22 cellular contexts compared by ENCODE assay signal in genomic region chr11:16841481-16841880, GRCh38.
DNase-seq lines count a peak whose midpoint lies in the region; ATAC-seq, FAIRE-seq and TF ChIP-seq lines count a peak whose summit lies in the region.
"Had no signal": no experiment of that assay in that cellular context is flagged by ENCODE, and none has a peak within 500 bp of the region (broad histone marks: within the 10 kb centered on the region; RNA-seq: fewer than 3 reads in every experiment).

No MANE protein-coding gene starts in this region.

- in situ Hi-C loops in HepG2 (cut with HindIII; ENCODE audit: extremely low pct_ligation_motif_present, low pct_unique_long_range_greater_than_20kb) = no loop called here

- no peak overlapping the region for H3K4ac ChIP-seq in neuronal stem cell (ENCODE audit: low read length)

- H4K91ac ChIP-seq in neuronal stem cell (ENCODE audit: low read depth, low read length, poor library complexity) = no peak overlapping the region

- no TSS peak for BruUV-seq in HepG2 (replicated peaks; lab: Mats Ljungman, UMichigan)

- no peak overlapping the region for H2BK12ac ChIP-seq in neuronal stem cell (ENCODE audit: low read length)

- H3K27me3 ChIP-seq in neuronal stem cell (ENCODE audit: control insufficient read depth in 3 of 3, insufficient read depth in 3 of 3, low read depth in 1 of 3, low read length in 3 of 3) (no peaks in the 10 kb centered on the region), HepG2 (ENCODE audit: control insufficient read depth in 1 of 2, insufficient read depth in 2 of 2, low read length in 2 of 2) (no peaks in the 10 kb centered on the region), GM23338 (ENCODE audit: insufficient read depth) (no peaks in the 10 kb centered on the region)

- TF ChIP-seq CTCF in HepG2 (CRISPR knock-in tag; IDR thresholded peaks at IDR 0.05) (no peak), GM23338 (conservative IDR thresholded peaks at IDR 0.05; ENCODE audit: low read depth in 2 of 2) (no peak)

- DNase-seq in neuronal stem cell (ENCODE audit: low spot score) = no peak
- no peak for DNase-seq in NCI-H1417 treated with DMSO at 0.1 percent for 48 hours (lab: John Stamatoyannopoulos, UW)
- no peak for DNase-seq in HepG2 (ENCODE audit: low spot score)
- DNase-seq in GM23338 (ENCODE audit: low spot score) = no peak
- DNase-seq: GDM1, IMR-90, Karpas-422, MM.1S, NCI-H1105 treated with DMSO at 0.1 percent for 48 hours, NCI-H187, NCI-H226, SK-N-SH, T-cell had no signal

- H3K4me1 Mint-ChIP-seq in GM23338 = no peaks in the 10 kb centered on the region; the same call in 2 of the 3 replicates
- H3K4me1 Mint-ChIP-seq: T-cell had no signal

- H3K4me2 ChIP-seq in neuronal stem cell (ENCODE audit: insufficient read depth, low read length, poor library complexity, severe bottlenecking) (no peak overlapping the region), HepG2 (ENCODE audit: low read depth, low read length) (no peak overlapping the region), GM23338 (no peak overlapping the region)
- H3K4me2 ChIP-seq: A549, SK-N-SH had no signal

- no peak overlapping the region for H3K27ac Mint-ChIP-seq in GM23338
- H3K27ac Mint-ChIP-seq: T-cell had no signal

- CTCF ChIA-PET in HepG2 (lab: Yijun Ruan, JAX; ENCODE audit: low intra/inter-chr PET ratio, low total read pairs) = no interaction called here

- no peak overlapping the region for H2BK5ac ChIP-seq in neuronal stem cell (ENCODE audit: low read length)

- H3K36me3 ChIP-seq in neuronal stem cell (replicated peaks in 1 of 2; ENCODE audit: control insufficient read depth in 2 of 2, insufficient read depth in 2 of 2, low read length in 2 of 2) (peaks cover 8 to 57% of the 10 kb centered on the region in 2 donors), HepG2 (replicated peaks in 1 of 2; ENCODE audit: control insufficient read depth in 1 of 2, insufficient read depth in 2 of 2, low read length in 2 of 2) (peaks cover 18 to 63% of the 10 kb centered on the region in 2 experiments), GM23338 (ENCODE audit: insufficient read depth) (no peaks in the 10 kb centered on the region)

- H3K79me2 ChIP-seq in HepG2 (ENCODE audit: insufficient read depth, low read length) (no peaks in the 10 kb centered on the region), GM23338 (replicated peaks; ENCODE audit: insufficient read depth) (no peaks in the 10 kb centered on the region)

- H3F3A ChIP-seq in GM23338 (replicated peaks; ENCODE audit: low read depth) = no peaks in the 10 kb centered on the region

- H3K27me3 Mint-ChIP-seq in GM23338 (ENCODE audit: insufficient read depth, low read depth, poor library complexity) = no peaks in the 10 kb centered on the region
- H3K27me3 Mint-ChIP-seq: T-cell had no signal

- peaks cover 0 to 11% of the 10 kb centered on the region in 2 donors for H3K9me3 ChIP-seq in neuronal stem cell (replicated peaks in 1 of 2; ENCODE audit: control insufficient read depth in 2 of 2, insufficient read depth in 1 of 2, low read depth in 1 of 2, low read length in 2 of 2)
- no peaks in the 10 kb centered on the region for H3K9me3 ChIP-seq in HepG2 (ENCODE audit: low read length)
- H3K9me3 ChIP-seq: A549, HAP-1, SK-N-SH had no signal

- no peaks in the 10 kb centered on the region for H3K79me1 ChIP-seq in neuronal stem cell (ENCODE audit: low read depth, low read length)

- H3K9ac ChIP-seq in neuronal stem cell (ENCODE audit: low read depth, low read length, poor library complexity) (no peak overlapping the region), HepG2 (ENCODE audit: insufficient read depth, low read depth, low read length) (no peak overlapping the region)
- H3K9ac ChIP-seq: SK-N-SH had no signal

- WGBS in neuronal stem cell (ENCODE audit: extremely low coverage in 2 of 2, insufficient read length in 2 of 2, insufficient replicate concordance in 1 of 2), 2 donors = no CpG with 5 or more reads among the region's 9 CpGs
- WGBS in HepG2 (ENCODE audit: low lambda C conversion rate) = 100% methylated on average over 4 of the region's 9 CpGs

- H3K4me3 Mint-ChIP-seq in GM23338 = no peak overlapping the region
- H3K4me3 Mint-ChIP-seq: T-cell had no signal

- FAIRE-seq in HepG2 (lab: Jason Lieb, UNC) = no peak
- FAIRE-seq: A549, GM12878 had no signal

- no peak overlapping the region for H4K8ac ChIP-seq in neuronal stem cell (ENCODE audit: low read depth, low read length)

- H2BK15ac ChIP-seq in neuronal stem cell (ENCODE audit: low read length) = no peak overlapping the region

- peak; percentile 40 for ATAC-seq in GM18505 (IDR thresholded peaks at IDR 0.05; ENCODE audit: unreplicated experiment)
- peak; percentile 39 for ATAC-seq in HG02763 (IDR thresholded peaks at IDR 0.05; ENCODE audit: unreplicated experiment)
- ATAC-seq in HG03460 (IDR thresholded peaks at IDR 0.05; ENCODE audit: unreplicated experiment) = peak; percentile 33
- no peak for ATAC-seq in GM21786 (IDR thresholded peaks at IDR 0.05; ENCODE audit: unreplicated experiment)
- no peak for ATAC-seq in HepG2
- ATAC-seq in GM23338 = no peak
- ATAC-seq: A549, GM12878, Panc1, T-cell had no signal

- H3K23ac ChIP-seq in neuronal stem cell (ENCODE audit: low read depth, low read length, poor library complexity) = no peak overlapping the region

- TF ChIP-seq POLR2A in GM18505 (IDR thresholded peaks at IDR 0.05; ENCODE audit: borderline replicate concordance, extremely low read depth, insufficient read depth, insufficient read length) (no peak), HepG2 (IDR thresholded peaks at IDR 0.05; ENCODE audit: insufficient read depth in 1 of 2, low read depth in 2 of 2, low read length in 2 of 2) (no peak)

- no peak for TF ChIP-seq EP300 in HepG2 (IDR thresholded peaks at IDR 0.05; ENCODE audit: low read depth in 2 of 2, low read length in 2 of 2)
- TF ChIP-seq EP300 in HepG2 (CRISPR knock-in tag; IDR thresholded peaks at IDR 0.05; ENCODE audit: borderline replicate concordance) = no peak

- no peak overlapping the region for H2BK120ac ChIP-seq in neuronal stem cell (ENCODE audit: low read depth, low read length)

- no peak overlapping the region for H2AK5ac ChIP-seq in neuronal stem cell (ENCODE audit: low read depth, low read length)

- H3K36me3 Mint-ChIP-seq in GM23338 (ENCODE audit: low read depth) = peaks cover 10% of the 10 kb centered on the region; the same call in 2 of the 3 replicates

- H3K14ac ChIP-seq in neuronal stem cell (ENCODE audit: low read length) = no peak overlapping the region

- H3K18ac ChIP-seq in neuronal stem cell (ENCODE audit: low read length) = peak overlapping the region; percentile 15

- H3K4me3 ChIP-seq in neuronal stem cell (ENCODE audit: low read length in 2 of 2) (peak overlapping the region in 1 of 2 donors; percentile 36), HepG2 (replicated peaks in 1 of 3; ENCODE audit: insufficient read depth in 1 of 3, low read depth in 2 of 3, low read length in 3 of 3) (no peak overlapping the region), GM23338 (no peak overlapping the region)
- H3K4me3 ChIP-seq: A549, GM12878, HAP-1 had no signal

- no peaks in the 10 kb centered on the region for H3K9me3 Mint-ChIP-seq in GM23338
- H3K9me3 Mint-ChIP-seq: T-cell had no signal

- H3K27ac ChIP-seq in neuronal stem cell (replicated peaks; ENCODE audit: low read length) = no peak overlapping the region
- no peak overlapping the region for H3K27ac ChIP-seq in HepG2 (ENCODE audit: extremely low read length, insufficient read depth, low read length)
- H3K27ac ChIP-seq in GM23338 (ENCODE audit: low read depth) = no peak overlapping the region
- H3K27ac ChIP-seq: A549, C4-2B had no signal

- no peak for TF ChIP-seq RAD21 in HepG2 (CRISPR knock-in tag; IDR thresholded peaks at IDR 0.05)

- H3K4me1 ChIP-seq in neuronal stem cell (ENCODE audit: control insufficient read depth in 2 of 2, insufficient read depth in 1 of 2, low read depth in 1 of 2, low read length in 2 of 2) = no peaks in the 10 kb centered on the region
- H3K4me1 ChIP-seq in HepG2 (ENCODE audit: insufficient read depth, low read length) = no peaks in the 10 kb centered on the region
- no peaks in the 10 kb centered on the region for H3K4me1 ChIP-seq in GM23338 (ENCODE audit: insufficient read depth)
- H3K4me1 ChIP-seq: A549, HAP-1 had no signal

- POLR2A ChIA-PET in HepG2 (lab: Yijun Ruan, JAX) = no interaction called here

- intact Hi-C loops in HepG2 (cut with micrococcal nuclease; ENCODE audit: unreplicated experiment) = no loop called here

- H2AFZ ChIP-seq in neuronal stem cell (ENCODE audit: low read length) (no peak overlapping the region), HepG2 (ENCODE audit: low read length) (no peak overlapping the region), GM23338 (no peak overlapping the region)

- no peaks in the 10 kb centered on the region for H3K9me2 ChIP-seq in GM23338 (ENCODE audit: insufficient read depth)
- H3K9me2 ChIP-seq: SK-N-SH had no signal

- no peaks in the 10 kb centered on the region for H4K20me1 ChIP-seq in HepG2 (ENCODE audit: insufficient read depth, low read length)
- no peaks in the 10 kb centered on the region for H4K20me1 ChIP-seq in GM23338 (replicated peaks; ENCODE audit: insufficient read depth)

TF ChIP-seq in HepG2, 621 proteins besides CTCF, POLR2A, EP300 and RAD21:
- TF ChIP-seq ZFP36L1 (CRISPR knock-in tag; IDR thresholded peaks at IDR 0.05) = no peak
- TF ChIP-seq ZNF891 (CRISPR knock-in tag; IDR thresholded peaks at IDR 0.05) = no peak

TF ChIP-seq in GM23338, 12 proteins besides CTCF, POLR2A, EP300 and RAD21 (continues in another document):
- no peak for TF ChIP-seq EZH2 (IDR thresholded peaks at IDR 0.05; ENCODE audit: low read depth, unreplicated experiment)
- no peak for TF ChIP-seq ETS1 (IDR thresholded peaks at IDR 0.05)
- no peak for TF ChIP-seq NANOG (IDR thresholded peaks at IDR 0.05; ENCODE audit: borderline replicate concordance)
- TF ChIP-seq JUNB (IDR thresholded peaks at IDR 0.05; ENCODE audit: unreplicated experiment) = no peak
- TF ChIP-seq STAT1 (IDR thresholded peaks at IDR 0.05; ENCODE audit: unreplicated experiment) = no peak

Comparison
In these comparisons a context has a peak if more than half of its experiments do, and no peak if none do; other contexts are left out.
1. ATAC-seq: peak in GM18505 (single experiment), HG02763 (single experiment) and HG03460 (single experiment); none in GM21786 (single experiment), HepG2 (single experiment) and GM23338 (single experiment).